ENCODE assay signal across 28 cellular contexts in genomic region chr13:43916828-43917227, GRCh38.
"Had no signal": no experiment of that assay in that cellular context is flagged by ENCODE, and none has a peak within 500 bp of the region (broad histone marks: within the 10 kb centered on the region; RNA-seq: fewer than 3 reads in every experiment).

No MANE protein-coding gene starts in this region.

- H3K27ac Mint-ChIP-seq: dendritic cell treated with granulocyte-macrophage colony-stimulating factor and Interleukin-4, amounts not matched to agents 40 ng/mL and 50 ng/mL, for 4 days; endodermal cell; immature natural killer cell; natural killer cell; stimulated activated memory B cell treated with anti-CD40 and anti-IgM and Interleukin-4, amounts not matched to agents 10 μg/mL and 1 μg/mL and 100 μg/mL, for 72 hours; type B pancreatic cell had no signal

- DNase-seq: colonic mucosa; effector CD8-positive, alpha-beta T cell; endodermal cell; hypothalamus; immature natural killer cell; islet precursor cell; kidney glomerular epithelial cell; left colon; left ventricle myocardium superior; lower lobe of right lung; natural killer cell; occipital lobe; ovary; posterior cingulate gyrus; psoas muscle; retina; right lobe of liver; stimulated activated CD4-positive, alpha-beta T cell treated with anti-CD3 and anti-CD28 coated beads, Interleukin-4, amount 100 ng/mL, for 4 hours; stimulated activated naive CD8-positive, alpha-beta T cell treated with anti-CD3 and anti-CD28 coated beads, Interleukin-15, Interleukin-2, amounts not matched to agents 100 U/mL and 50 U/mL, for 24 hours; substantia nigra; testis; tibial artery had no signal

- H3K36me3 ChIP-seq: colonic mucosa, lower lobe of right lung, ovary, right lobe of liver, tibial artery had no signal

- H3K4me1 Mint-ChIP-seq: endodermal cell; immature natural killer cell; natural killer cell; stimulated activated memory B cell treated with anti-CD40 and anti-IgM and Interleukin-4, amounts not matched to agents 10 μg/mL and 1 μg/mL and 100 μg/mL, for 72 hours had no signal

- H3K4me3 Mint-ChIP-seq: dendritic cell treated with granulocyte-macrophage colony-stimulating factor and Interleukin-4, amounts not matched to agents 40 ng/mL and 50 ng/mL, for 4 days; endodermal cell; immature natural killer cell; natural killer cell; stimulated activated memory B cell treated with anti-CD40 and anti-IgM and Interleukin-4, amounts not matched to agents 10 μg/mL and 1 μg/mL and 100 μg/mL, for 72 hours; type B pancreatic cell had no signal

- H3K9me3 Mint-ChIP-seq: dendritic cell treated with granulocyte-macrophage colony-stimulating factor and Interleukin-4, amounts not matched to agents 40 ng/mL and 50 ng/mL, for 4 days; endodermal cell; immature natural killer cell; natural killer cell; stimulated activated memory B cell treated with anti-CD40 and anti-IgM and Interleukin-4, amounts not matched to agents 10 μg/mL and 1 μg/mL and 100 μg/mL, for 72 hours; type B pancreatic cell had no signal

- H3K27me3 ChIP-seq: colonic mucosa, ovary, right lobe of liver, testis, tibial artery had no signal

- FAIRE-seq: frontal cortex had no signal

- H3K36me3 Mint-ChIP-seq: immature natural killer cell; natural killer cell; stimulated activated memory B cell treated with anti-CD40 and anti-IgM and Interleukin-4, amounts not matched to agents 10 μg/mL and 1 μg/mL and 100 μg/mL, for 72 hours; type B pancreatic cell had no signal

- H3K9me3 ChIP-seq: colonic mucosa, lower lobe of right lung, ovary, psoas muscle, right lobe of liver, testis, tibial artery had no signal

- H3K27ac ChIP-seq: colonic mucosa, epithelial cell of prostate, lower lobe of right lung, ovary, psoas muscle, right lobe of liver, testis, tibial artery had no signal

- ATAC-seq: esophagus mucosa; left colon; left ventricle myocardium superior; lower lobe of right lung; natural killer cell; psoas muscle; right lobe of liver; stimulated activated memory B cell treated with anti-CD40 and anti-IgM and Interleukin-4, amounts not matched to agents 10 μg/mL and 1 μg/mL and 100 μg/mL, for 72 hours; stimulated activated naive CD8-positive, alpha-beta T cell treated with anti-CD3 and anti-CD28 coated beads, Interleukin-15, Interleukin-2, amounts not matched to agents 100 U/mL and 50 U/mL, for 24 hours had no signal

- H3K4me1 ChIP-seq: colonic mucosa, lower lobe of right lung, psoas muscle, right lobe of liver, testis had no signal

- H3K4me3 ChIP-seq: colonic mucosa, lower lobe of right lung, ovary, psoas muscle, right lobe of liver, testis, tibial artery had no signal
